Comparison of ENCODE assay signal across 21 cellular contexts in the genomic region with DNA sequence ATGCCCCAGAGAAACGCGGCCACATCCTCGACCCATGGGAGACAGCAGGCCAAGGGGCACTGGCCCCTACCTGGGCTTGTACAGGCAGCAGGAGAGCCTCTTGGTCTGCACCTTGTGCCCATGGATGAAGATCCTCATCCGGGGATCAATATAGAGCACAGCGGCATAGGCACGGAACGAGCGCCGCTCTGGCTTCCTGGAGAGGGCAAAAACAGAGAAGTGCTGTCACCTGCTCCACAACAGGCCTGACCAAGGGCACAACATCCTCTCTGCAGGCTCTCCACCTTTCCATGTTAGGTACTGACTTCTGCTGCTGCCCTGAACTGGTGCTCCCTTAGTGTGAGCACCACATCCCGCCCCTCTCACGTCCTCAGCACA. TPM values are rescaled to one million over a fixed set of nuclear protein-coding genes. Genes with fewer than 3 reads are reported as not detected.
A peak's percentile ranks its signal among the peaks of the same experiment; 100 is the strongest.
DNase-seq lines count a peak whose midpoint lies in the region; ATAC-seq and TF ChIP-seq lines count a peak whose summit lies in the region.
"Had no signal": no experiment of that assay in that cellular context is flagged by ENCODE, and none has a peak within 500 bp of the region (broad histone marks: within the 10 kb centered on the region; RNA-seq: fewer than 3 reads in every experiment).

No MANE protein-coding gene starts in this region.

- no peak for DNase-seq in activated CD4-positive, CD25-positive, alpha-beta regulatory T cell treated with anti-CD3 and anti-CD28 coated beads, Interleukin-2, amount 50 U/mL, for 72 hours
- DNase-seq in T-cell = peak in 7 of 34 experiments; percentile 5 to 43 (median 17)
- peak in 5 of 9 donors; percentile 22 to 34 (median 26) for DNase-seq in naive thymus-derived CD4-positive, alpha-beta T cell
- no peak for DNase-seq in prostate gland (ENCODE audit: low spot score)
- no peak for DNase-seq in left ventricle myocardium inferior
- DNase-seq: 8988T, AML-193, amniotic stem cell, cortex of kidney, mammary epithelial cell, NCI-H1694, NCI-H526, SK-N-SH, spleen had no signal

- H3K27me3 ChIP-seq in naive thymus-derived CD4-positive, alpha-beta T cell (ENCODE audit: control insufficient read depth in 2 of 2, insufficient read depth in 2 of 2, low read length in 2 of 2) = no peaks in the 10 kb centered on the region
- H3K27me3 ChIP-seq in prostate gland (replicated peaks; ENCODE audit: insufficient read depth) = no peaks in the 10 kb centered on the region
- H3K27me3 ChIP-seq in left ventricle myocardium inferior (ENCODE audit: low read depth) = no peaks in the 10 kb centered on the region
- H3K27me3 ChIP-seq: spleen had no signal

- H3K4me3 ChIP-seq in naive thymus-derived CD4-positive, alpha-beta T cell (ENCODE audit: low read length) = peak overlapping the region; percentile 67
- H3K4me3 ChIP-seq in prostate gland (no peak overlapping the region), left ventricle myocardium inferior (no peak overlapping the region)
- H3K4me3 ChIP-seq: GM23338 had no signal

- peaks cover 89 to 95% (median 94%) of the 10 kb centered on the region in 3 donors for H3K4me1 Mint-ChIP-seq in T-cell
- H3K4me1 Mint-ChIP-seq in activated naive CD8-positive, alpha-beta T cell (ENCODE audit: low read depth) = peaks cover 93% of the 10 kb centered on the region
- peaks cover 57 to 97% (median 93%) of the 10 kb centered on the region in 7 donors for H3K4me1 Mint-ChIP-seq in naive thymus-derived CD4-positive, alpha-beta T cell
- H3K4me1 Mint-ChIP-seq: GM23338 had no signal

- peak; percentile 15 to 21 for ATAC-seq in activated CD4-positive, CD25-positive, alpha-beta regulatory T cell treated with anti-CD3 and anti-CD28 coated beads, Interleukin-2, amount 50 U/mL, for 24 hours
- ATAC-seq in T-cell (replicated peaks in 1 of 4) (peak; percentile 22 to 63 (median 33)), GM19452 (IDR thresholded peaks at IDR 0.05; ENCODE audit: unreplicated experiment) (no peak)
- peak; percentile 20 for ATAC-seq in naive thymus-derived CD4-positive, alpha-beta T cell
- ATAC-seq: GM23338 had no signal

- CTCF ChIA-PET in T-cell (lab: Charles Lee) = interaction anchor here (1.1 to 1.8 kb wide), 2 partner anchors 21 kb away, joined by 3 to 9 read pairs; no protein-coding TSS in a partner anchor
- CTCF ChIA-PET in naive thymus-derived CD4-positive, alpha-beta T cell (lab: Charles Lee) = interaction anchor here (0.7 to 1.7 kb wide), 5 partner anchors 20 to 291 kb away, joined by 3 to 9 read pairs (median 5); partner anchors contain the start of gene SMTN

- no peaks in the 10 kb centered on the region for H3K9me3 Mint-ChIP-seq in T-cell
- H3K9me3 Mint-ChIP-seq in activated naive CD8-positive, alpha-beta T cell (ENCODE audit: low read depth) = no peaks in the 10 kb centered on the region
- no peaks in the 10 kb centered on the region for H3K9me3 Mint-ChIP-seq in naive thymus-derived CD4-positive, alpha-beta T cell
- H3K9me3 Mint-ChIP-seq: GM23338, type B pancreatic cell had no signal

- no peaks in the 10 kb centered on the region for H3K27me3 Mint-ChIP-seq in T-cell
- H3K27me3 Mint-ChIP-seq in activated naive CD8-positive, alpha-beta T cell = no peaks in the 10 kb centered on the region
- H3K27me3 Mint-ChIP-seq in naive thymus-derived CD4-positive, alpha-beta T cell = no peaks in the 10 kb centered on the region
- H3K27me3 Mint-ChIP-seq: type B pancreatic cell had no signal

- peak overlapping the region; percentile 97 to 98 for H3K27ac Mint-ChIP-seq in T-cell
- H3K27ac Mint-ChIP-seq in activated naive CD8-positive, alpha-beta T cell = peak overlapping the region; percentile 91
- peak overlapping the region; percentile 85 to 97 (median 94) for H3K27ac Mint-ChIP-seq in naive thymus-derived CD4-positive, alpha-beta T cell
- H3K27ac Mint-ChIP-seq: GM23338, type B pancreatic cell had no signal

- peak overlapping the region; percentile 78 for H3K27ac ChIP-seq in naive thymus-derived CD4-positive, alpha-beta T cell (ENCODE audit: low read depth, low read length)
- H3K27ac ChIP-seq in prostate gland (no peak overlapping the region), left ventricle myocardium inferior (replicated peaks) (no peak overlapping the region)
- H3K27ac ChIP-seq: KMS-11, RWPE1 had no signal

- TF ChIP-seq POLR2A in prostate gland (IDR thresholded peaks at IDR 0.05) = no peak

- peaks cover 43 to 89% of the 10 kb centered on the region in 2 donors for H3K4me1 ChIP-seq in naive thymus-derived CD4-positive, alpha-beta T cell (ENCODE audit: control insufficient read depth in 2 of 2, insufficient read depth in 2 of 2, low read length in 2 of 2)
- H3K4me1 ChIP-seq in prostate gland (replicated peaks) (no peaks in the 10 kb centered on the region), left ventricle myocardium inferior (peaks cover 14% of the 10 kb centered on the region)

- intact Hi-C loops in naive thymus-derived CD4-positive, alpha-beta T cell (cut with micrococcal nuclease) = loop anchor here (1.0 to 5.0 kb wide), 4 partner anchors 21 to 811 kb away; partner anchors contain the start of genes DEPDC5 (in 1 of the 2), MORC2 (in 1 of the 2), PRR14L (in 1 of the 2) and RNF185 (in 1 of the 2)
- intact Hi-C loops in prostate gland (cut with DNase I) = loop anchor here (10.0 kb wide), 2 partner anchors 93 to 283 kb away; no protein-coding TSS in a partner anchor
- intact Hi-C loops in left ventricle myocardium inferior (cut with micrococcal nuclease) = no loop called here

- WGBS in prostate gland = 97% methylated on average over 11 of the region's 11 CpGs

- TF ChIP-seq CTCF in prostate gland (IDR thresholded peaks at IDR 0.05) (no peak), left ventricle myocardium inferior (IDR thresholded peaks at IDR 0.05; ENCODE audit: borderline replicate concordance) (no peak)

- POLR2A ChIA-PET in T-cell (lab: Charles Lee) = no interaction called here
- POLR2A ChIA-PET in naive thymus-derived CD4-positive, alpha-beta T cell (lab: Charles Lee) = interaction anchor here (0.8 to 8.6 kb wide), 13 partner anchors 10 to 350 kb away, joined by 3 to 117 read pairs (median 7); partner anchors contain the start of genes MORC2, PES1, PIK3IP1 and SMTN

- peaks cover 71% of the 10 kb centered on the region for H3K36me3 Mint-ChIP-seq in T-cell
- H3K36me3 Mint-ChIP-seq in activated naive CD8-positive, alpha-beta T cell = peaks cover 23% of the 10 kb centered on the region
- peaks cover 9 to 64% (median 47%) of the 10 kb centered on the region in 5 donors for H3K36me3 Mint-ChIP-seq in naive thymus-derived CD4-positive, alpha-beta T cell

- H3K4me3 Mint-ChIP-seq in T-cell = peak overlapping the region; percentile 74 to 85 (median 79)
- H3K4me3 Mint-ChIP-seq in activated naive CD8-positive, alpha-beta T cell = peak overlapping the region; percentile 65
- peak overlapping the region; percentile 81 to 95 (median 88) for H3K4me3 Mint-ChIP-seq in naive thymus-derived CD4-positive, alpha-beta T cell
- H3K4me3 Mint-ChIP-seq: GM23338, type B pancreatic cell had no signal

- H3K36me3 ChIP-seq in naive thymus-derived CD4-positive, alpha-beta T cell (ENCODE audit: control insufficient read depth in 2 of 3, insufficient read depth in 3 of 3, low read length in 3 of 3) = peaks cover 17 to 54% (median 18%) of the 10 kb centered on the region in 3 experiments
- H3K36me3 ChIP-seq in prostate gland (peaks cover 24% of the 10 kb centered on the region in 2 donors), left ventricle myocardium inferior (peaks cover 100% of the 10 kb centered on the region)

- no peaks in the 10 kb centered on the region for H3K9me3 ChIP-seq in naive thymus-derived CD4-positive, alpha-beta T cell (ENCODE audit: control insufficient read depth in 2 of 3, low read length in 3 of 3)
- H3K9me3 ChIP-seq in prostate gland = no peaks in the 10 kb centered on the region
- no peaks in the 10 kb centered on the region for H3K9me3 ChIP-seq in left ventricle myocardium inferior (replicated peaks)
- H3K9me3 ChIP-seq: SK-N-SH, spleen had no signal

RNA-seq across cellular contexts. Expression of gene MORC2, which starts 27.2 kb away (rescaled TPM):
- total RNA-seq in T-cell = 10 to 100 TPM; 33.6 to 49.1 (median 45.4) TPM
- 10 to 100 TPM; 34.8 to 66.9 (median 46.5) TPM for total RNA-seq in naive thymus-derived CD4-positive, alpha-beta T cell
- 10 to 100 TPM; 12.8 to 25.6 TPM for polyA plus RNA-seq in naive thymus-derived CD4-positive, alpha-beta T cell
- total RNA-seq in prostate gland = 10 to 100 TPM; 19.7 to 74.8 TPM
- total RNA-seq in left ventricle myocardium inferior = 18.0 TPM

RNA-seq across cellular contexts. Expression of gene TUG1, which starts 27.7 kb away (rescaled TPM):
- total RNA-seq in T-cell = 100 to 1,000 TPM in 2 of 5 donors, 10 to 100 TPM in 3; 92.6 to 115 (median 94.8) TPM
- total RNA-seq in naive thymus-derived CD4-positive, alpha-beta T cell = 100 to 1,000 TPM in 3 of 5 experiments, 10 to 100 TPM in 2; 82.7 to 159 (median 113) TPM
- 10 to 100 TPM; 24.0 to 33.3 TPM for polyA plus RNA-seq in naive thymus-derived CD4-positive, alpha-beta T cell
- total RNA-seq in prostate gland = 100 to 1,000 TPM in 1 of 2 donors, 10 to 100 TPM in 1; 58.7 to 113 TPM
- total RNA-seq in left ventricle myocardium inferior = 33.6 TPM

Comparison
In these comparisons a context has a peak if more than half of its experiments do, and no peak if none do; other contexts are left out.
1. DNase-seq: peak in naive thymus-derived CD4-positive, alpha-beta T cell (5 of 9); none in activated CD4-positive, CD25-positive, alpha-beta regulatory T cell treated with anti-CD3 and anti-CD28 coated beads, Interleukin-2, amount 50 U/mL, for 72 hours (single experiment), prostate gland (single experiment) and left ventricle myocardium inferior (single experiment).
2. Peak in every context shown above with its lines, with median percentiles within 50 percentile points of each other: H3K27ac Mint-ChIP-seq and H3K4me3 Mint-ChIP-seq.